ENCODE assay signal across 1 cellular context in genomic region chr4:83852085-83852451, GRCh38.
TF ChIP-seq lines count a peak whose summit lies in the region.

No MANE protein-coding gene starts in this region.

TF ChIP-seq in IMR-90, 13 proteins besides CTCF, POLR2A, EP300 and RAD21:
- TF ChIP-seq NFE2L2 (IDR thresholded peaks at IDR 0.05; ENCODE audit: low read depth, low read length): no peak
- peak; percentile 50; the same call in 1 of the 2 replicates for TF ChIP-seq FOS (IDR thresholded peaks at IDR 0.05; ENCODE audit: low read depth, low read length)
- TF ChIP-seq MXI1 (IDR thresholded peaks at IDR 0.05; ENCODE audit: borderline replicate concordance, low read depth, low read length): no peak
- TF ChIP-seq, protein P1, sequence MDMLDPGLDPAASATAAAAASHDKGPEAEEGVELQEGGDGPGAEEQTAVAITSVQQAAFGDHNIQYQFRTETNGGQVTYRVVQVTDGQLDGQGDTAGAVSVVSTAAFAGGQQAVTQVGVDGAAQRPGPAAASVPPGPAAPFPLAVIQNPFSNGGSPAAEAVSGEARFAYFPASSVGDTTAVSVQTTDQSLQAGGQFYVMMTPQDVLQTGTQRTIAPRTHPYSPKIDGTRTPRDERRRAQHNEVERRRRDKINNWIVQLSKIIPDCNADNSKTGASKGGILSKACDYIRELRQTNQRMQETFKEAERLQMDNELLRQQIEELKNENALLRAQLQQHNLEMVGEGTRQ (IDR thresholded peaks at IDR 0.05; ENCODE audit: low read depth, low read length): no peak
- TF ChIP-seq ELK1 (IDR thresholded peaks at IDR 0.05; ENCODE audit: borderline replicate concordance, low read depth, low read length): no peak
- no peak for TF ChIP-seq BHLHE40 (IDR thresholded peaks at IDR 0.05; ENCODE audit: low read depth, low read length)
- TF ChIP-seq CEBPB (IDR thresholded peaks at IDR 0.05; ENCODE audit: low read depth, low read length): no peak
- no peak for TF ChIP-seq SMC3 (IDR thresholded peaks at IDR 0.05; ENCODE audit: low read depth, low read length)
